29 cellular contexts compared by ENCODE assay signal in the genomic region with DNA sequence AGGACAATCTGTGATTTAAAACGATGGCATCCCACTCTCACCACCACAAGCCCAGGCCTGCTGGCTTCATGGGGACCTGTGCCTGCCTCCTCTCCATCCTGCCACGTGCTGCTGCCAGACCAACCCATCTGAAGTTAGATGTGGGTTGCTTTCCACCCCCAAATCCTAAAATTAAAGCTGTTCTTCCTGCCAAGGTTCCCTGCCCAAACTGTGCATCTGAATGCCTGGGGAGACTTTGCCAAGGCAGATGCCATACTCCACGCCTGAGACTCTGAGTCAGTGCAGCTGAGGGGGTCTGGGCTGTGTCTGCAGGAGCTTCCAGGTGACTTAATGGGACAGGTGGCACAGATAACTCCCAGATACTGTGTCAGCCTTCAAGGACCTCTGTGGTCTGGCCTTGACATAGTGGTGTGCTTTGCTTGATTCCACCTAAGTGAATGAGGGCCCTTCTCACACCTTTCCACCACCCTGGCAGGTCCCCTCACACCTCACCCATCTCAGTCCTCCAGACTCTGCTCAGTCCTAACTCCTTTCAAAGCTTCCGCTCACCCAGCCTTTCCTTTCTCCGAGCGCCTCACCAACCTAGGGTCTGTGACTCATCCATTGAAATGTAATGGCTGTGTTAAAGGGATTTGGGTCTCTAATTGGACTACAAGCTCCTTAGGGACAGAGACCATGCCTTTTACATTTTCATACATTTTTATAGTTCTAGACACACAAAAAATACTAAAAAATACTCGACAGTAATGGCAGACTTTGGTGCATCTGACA. TPM values are rescaled to one million over a fixed set of nuclear protein-coding genes. Genes with fewer than 3 reads are reported as not detected.
"Had no signal": no experiment of that assay in that cellular context is flagged by ENCODE, and none has a peak within 500 bp of the region (broad histone marks: within the 10 kb centered on the region; RNA-seq: fewer than 3 reads in every experiment).

No MANE protein-coding gene starts in this region.

- H3K27ac Mint-ChIP-seq: activated CD4-positive, alpha-beta T cell treated with anti-CD3 and anti-CD28 coated beads for 36 hours; activated CD8-positive, alpha-beta T cell treated with anti-CD3 and anti-CD28 coated beads for 36 hours; activated naive CD4-positive, alpha-beta T cell treated with anti-CD3 and anti-CD28 coated beads, Interleukin-2, amount 50 U/mL, for 72 hours; activated naive CD8-positive, alpha-beta T cell treated with anti-CD3 and anti-CD28 coated beads, Interleukin-2, amount 50 U/mL, for 24 hours; activated T-cell treated with anti-CD3 and anti-CD28 coated beads, Interleukin-2, amount 50 U/mL, for 24 hours; activated T-helper 1 cell treated with anti-CD3 and anti-CD28 coated beads, Interleukin-12 subunit alpha, Interleukin-12 subunit beta, Interleukin-2, Interleukin-4 antibody, amounts not matched to agents 30 ng/mL and 10 ng/mL and 1 ng/mL, durations not matched to agents 14 hours and 24 hours and 36 hours; T-cell had no signal

- H3K4me3 ChIP-seq: ascending aorta, body of pancreas, Peyer's patch, SJSA1 had no signal

- H3K36me3 ChIP-seq: ascending aorta, Peyer's patch, SJSA1, WERI-Rb-1 had no signal

- H3K4me1 ChIP-seq: body of pancreas, Peyer's patch had no signal

- ATAC-seq: activated CD4-positive, alpha-beta T cell treated with anti-CD3 and anti-CD28 coated beads for 36 hours; activated CD8-positive, alpha-beta T cell treated with anti-CD3 and anti-CD28 coated beads for 36 hours; activated naive CD4-positive, alpha-beta T cell treated with anti-CD3 and anti-CD28 coated beads, Interleukin-2, amount 50 U/mL, for 72 hours; activated naive CD8-positive, alpha-beta T cell treated with anti-CD3 and anti-CD28 coated beads, Interleukin-2, amount 50 U/mL, for 24 hours; body of pancreas; T-cell had no signal

- H3K27me3 ChIP-seq: ascending aorta, body of pancreas, Peyer's patch, SJSA1 had no signal

- DNase-seq: activated CD4-positive, alpha-beta T cell treated with anti-CD3 and anti-CD28 coated beads for 36 hours; activated CD4-positive, alpha-beta T cell treated with anti-CD3 and anti-CD28 coated beads, Interleukin-2, amount 50 U/mL, for 1 hour; activated CD8-positive, alpha-beta T cell treated with anti-CD3 and anti-CD28 coated beads for 36 hours; activated effector memory CD4-positive, alpha-beta T cell treated with Interleukin-2 at 50 U/mL for 16 hours; activated naive CD4-positive, alpha-beta T cell; activated naive CD8-positive, alpha-beta T cell treated with anti-CD3 and anti-CD28 coated beads, Interleukin-2, amount 50 U/mL, for 24 hours; activated T-cell treated with anti-CD3 and anti-CD28 coated beads, Interleukin-2, amount 50 U/mL, for 24 hours; amniotic stem cell; body of pancreas; Kasumi-1; KBM-7; NCI-H1092; NCI-H1417; NCI-H1694; NCI-H2029; NCI-H2107; NCI-H2171 treated with DMSO at 0.1 percent for 48 hours; NCI-H226; NCI-H526 treated with DMSO at 0.1 percent for 48 hours; Peyer's patch; SHP77; T-cell; WERI-Rb-1 had no signal

- H3K36me3 Mint-ChIP-seq: activated naive CD4-positive, alpha-beta T cell treated with anti-CD3 and anti-CD28 coated beads, Interleukin-2, amount 50 U/mL, for 72 hours; T-cell had no signal

- H3K9me3 Mint-ChIP-seq: activated CD8-positive, alpha-beta T cell treated with anti-CD3 and anti-CD28 coated beads for 36 hours; activated naive CD4-positive, alpha-beta T cell treated with anti-CD3 and anti-CD28 coated beads, Interleukin-2, amount 50 U/mL, for 72 hours; activated naive CD8-positive, alpha-beta T cell treated with anti-CD3 and anti-CD28 coated beads, Interleukin-2, amount 50 U/mL, for 24 hours; activated T-cell treated with anti-CD3 and anti-CD28 coated beads, Interleukin-2, amount 50 U/mL, for 24 hours; activated T-helper 1 cell treated with anti-CD3 and anti-CD28 coated beads, Interleukin-12 subunit alpha, Interleukin-12 subunit beta, Interleukin-2, Interleukin-4 antibody, amounts not matched to agents 30 ng/mL and 10 ng/mL and 1 ng/mL, durations not matched to agents 14 hours and 24 hours and 36 hours; central memory CD8-positive, alpha-beta T cell; T-cell had no signal

- H3K4me1 Mint-ChIP-seq: activated CD4-positive, alpha-beta T cell treated with anti-CD3 and anti-CD28 coated beads for 36 hours; central memory CD8-positive, alpha-beta T cell; T-cell had no signal

- H3K4me3 Mint-ChIP-seq: activated CD4-positive, alpha-beta T cell treated with anti-CD3 and anti-CD28 coated beads for 36 hours; activated CD8-positive, alpha-beta T cell treated with anti-CD3 and anti-CD28 coated beads for 36 hours; activated naive CD8-positive, alpha-beta T cell treated with anti-CD3 and anti-CD28 coated beads, Interleukin-2, amount 50 U/mL, for 24 hours; activated T-cell treated with anti-CD3 and anti-CD28 coated beads, Interleukin-2, amount 50 U/mL, for 24 hours; activated T-helper 1 cell treated with anti-CD3 and anti-CD28 coated beads, Interleukin-12 subunit alpha, Interleukin-12 subunit beta, Interleukin-2, Interleukin-4 antibody, amounts not matched to agents 30 ng/mL and 10 ng/mL and 1 ng/mL, durations not matched to agents 14 hours and 24 hours and 36 hours; central memory CD8-positive, alpha-beta T cell; T-cell had no signal

- H3K9me3 ChIP-seq: ascending aorta, body of pancreas, Peyer's patch, SJSA1 had no signal

- H3K27ac ChIP-seq: body of pancreas, Peyer's patch, SJSA1, WERI-Rb-1 had no signal

- H3K27me3 Mint-ChIP-seq: activated CD8-positive, alpha-beta T cell treated with anti-CD3 and anti-CD28 coated beads for 36 hours had no signal

RNA-seq across cellular contexts. Expression of a gene that starts 18.6 kb away (rescaled TPM):
- total RNA-seq: activated CD4-positive, alpha-beta T cell treated with anti-CD3 and anti-CD28 coated beads for 36 hours; activated CD8-positive, alpha-beta T cell treated with anti-CD3 and anti-CD28 coated beads for 36 hours; activated naive CD4-positive, alpha-beta T cell treated with anti-CD3 and anti-CD28 coated beads, Interleukin-2, amount 50 U/mL, for 72 hours; activated T-helper 1 cell treated with anti-CD3 and anti-CD28 coated beads, Interleukin-12 subunit alpha, Interleukin-12 subunit beta, Interleukin-2, Interleukin-4 antibody, amounts not matched to agents 30 ng/mL and 10 ng/mL and 1 ng/mL, durations not matched to agents 14 hours and 24 hours and 36 hours; T-helper 2 cell treated with Interferon-gamma antibody and Interleukin-4, amounts not matched to agents 100 ng/mL and 5 ng/mL, for 36 hours had no signal

RNA-seq across cellular contexts. Expression of a gene that starts 38.6 kb away (rescaled TPM):
- total RNA-seq: activated CD4-positive, alpha-beta T cell treated with anti-CD3 and anti-CD28 coated beads for 36 hours; activated CD8-positive, alpha-beta T cell treated with anti-CD3 and anti-CD28 coated beads for 36 hours; activated naive CD4-positive, alpha-beta T cell treated with anti-CD3 and anti-CD28 coated beads, Interleukin-2, amount 50 U/mL, for 72 hours; activated T-helper 1 cell treated with anti-CD3 and anti-CD28 coated beads, Interleukin-12 subunit alpha, Interleukin-12 subunit beta, Interleukin-2, Interleukin-4 antibody, amounts not matched to agents 30 ng/mL and 10 ng/mL and 1 ng/mL, durations not matched to agents 14 hours and 24 hours and 36 hours had no signal
